In genomic region chr1:13823126-13823880, GRCh38 we compare ENCODE assay signal across 21 cellular contexts.
"Had no signal": no experiment of that assay in that cellular context is flagged by ENCODE, and none has a peak within 500 bp of the region (broad histone marks: within the 10 kb centered on the region; RNA-seq: fewer than 3 reads in every experiment).

No MANE protein-coding gene starts in this region.

- H3K27ac Mint-ChIP-seq: activated T-cell treated with anti-CD3 and anti-CD28 coated beads, Interleukin-2, amount 50 U/mL, for 24 hours; nephron progenitor cell; T-cell had no signal

- H3K4me1 Mint-ChIP-seq: nephron progenitor cell, T-cell had no signal

- H3K4me3 Mint-ChIP-seq: activated T-cell treated with anti-CD3 and anti-CD28 coated beads, Interleukin-2, amount 50 U/mL, for 24 hours; nephron progenitor cell; T-cell had no signal

- H3K27ac ChIP-seq: breast epithelium, epithelial cell of prostate, left lung, pancreas, prostate gland, suprapubic skin, transverse colon had no signal

- H3K9me3 ChIP-seq: breast epithelium, left lung, pancreas, prostate gland, suprapubic skin, transverse colon had no signal

- H3K27me3 Mint-ChIP-seq: activated T-cell treated with anti-CD3 and anti-CD28 coated beads, Interleukin-2, amount 50 U/mL, for 24 hours; T-cell had no signal

- H3K4me1 ChIP-seq: breast epithelium, left lung, pancreas, prostate gland, suprapubic skin had no signal

- H3K27me3 ChIP-seq: breast epithelium, pancreas, suprapubic skin, transverse colon had no signal

- H3K9me3 Mint-ChIP-seq: activated T-cell treated with anti-CD3 and anti-CD28 coated beads, Interleukin-2, amount 50 U/mL, for 24 hours; T-cell had no signal

- H3K4me3 ChIP-seq: breast epithelium, left lung, pancreas, prostate gland, suprapubic skin, transverse colon had no signal

- H3K36me3 ChIP-seq: breast epithelium, pancreas, prostate gland had no signal

- DNase-seq: activated CD4-positive, alpha-beta T cell treated with anti-CD3 and anti-CD28 coated beads for 4 hours; activated CD4-positive, alpha-beta T cell treated with anti-CD3 and anti-CD28 coated beads, Interleukin-2, amount 50 U/mL, for 48 hours; activated CD4-positive, CD25-positive, alpha-beta regulatory T cell; activated gamma-delta T cell treated with Interleukin-2 at 50 U/mL for 16 hours; activated naive CD4-positive, alpha-beta T cell treated with anti-CD3 and anti-CD28 coated beads, Interleukin-2, amount 50 U/mL, for 16 hours; activated T-cell treated with anti-CD3 and anti-CD28 coated beads, Interleukin-2, amount 50 U/mL, for 24 hours; central memory CD4-positive, alpha-beta T cell; effector CD8-positive, alpha-beta T cell; kidney glomerular epithelial cell; nephron progenitor cell; pancreas; retina; stimulated activated CD4-positive, alpha-beta T cell treated with anti-CD3 and anti-CD28 coated beads, Interleukin-15, amount 100 ng/mL, for 24 hours; stimulated activated naive CD4-positive, alpha-beta T cell; T-cell; transverse colon had no signal

- ATAC-seq: left lung, pancreas, T-cell had no signal
